In genomic region chr10:95793401-95794045, GRCh38 we compare ENCODE assay signal across 1 cellular context.
TF ChIP-seq lines count a peak whose summit lies in the region.

No MANE protein-coding gene starts in this region.

TF ChIP-seq in SK-N-SH treated with all-trans-retinoic acid at 6 μM for 48 hours, 23 proteins besides CTCF, POLR2A, EP300 and RAD21 (continued from another document):
- TF ChIP-seq TSHZ2 (CRISPR knock-in tag; IDR thresholded peaks at IDR 0.05) (no peak), POU6F1 (CRISPR knock-in tag; IDR thresholded peaks at IDR 0.05; ENCODE audit: borderline replicate concordance, low read depth) (no peak), GLIS3 (CRISPR knock-in tag; IDR thresholded peaks at IDR 0.05) (no peak), ZNF70 (CRISPR knock-in tag; IDR thresholded peaks at IDR 0.05) (no peak), ARNTL (CRISPR knock-in tag; IDR thresholded peaks at IDR 0.05; ENCODE audit: borderline replicate concordance, low read depth) (no peak), OSR1 (CRISPR knock-in tag; IDR thresholded peaks at IDR 0.05) (no peak), BACH2 (CRISPR knock-in tag; IDR thresholded peaks at IDR 0.05; ENCODE audit: borderline replicate concordance) (no peak), ZNF565 (CRISPR knock-in tag; conservative IDR thresholded peaks at IDR 0.05; ENCODE audit: low read depth) (no peak), RARB (CRISPR knock-in tag; IDR thresholded peaks at IDR 0.05) (no peak), ZFP30 (CRISPR knock-in tag; IDR thresholded peaks at IDR 0.05) (no peak), TCF4 (CRISPR knock-in tag; IDR thresholded peaks at IDR 0.05; ENCODE audit: borderline replicate concordance) (no peak)
